ENCODE assay signal across 17 cellular contexts in the genomic region with DNA sequence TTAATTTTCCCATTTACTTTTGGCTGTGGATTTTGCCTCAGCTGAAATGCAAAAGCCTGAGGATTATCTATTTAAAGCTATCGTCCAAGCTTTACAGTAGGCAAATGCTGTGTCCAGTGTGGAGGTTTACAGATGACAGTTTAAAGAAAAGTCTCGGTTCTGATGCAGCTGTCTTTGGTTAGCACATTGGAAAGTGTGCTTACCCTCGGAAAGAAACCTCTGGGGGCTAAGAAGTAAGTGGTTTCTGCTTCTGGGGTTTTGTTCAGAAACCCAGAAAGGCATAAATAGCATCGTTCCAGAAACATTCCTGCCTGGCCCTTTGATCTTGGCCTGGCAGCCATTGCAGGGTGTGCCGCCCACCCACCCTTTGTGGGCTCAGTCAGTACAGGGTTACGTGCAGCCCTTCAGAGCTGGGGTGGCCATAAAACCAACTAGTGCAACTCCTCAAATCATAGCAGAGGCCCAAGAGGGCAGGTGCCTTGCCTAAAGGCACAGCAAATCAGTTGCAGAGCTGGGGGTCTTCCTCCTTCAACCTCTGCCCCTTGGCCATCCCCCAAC. TPM values are rescaled to one million over a fixed set of nuclear protein-coding genes. Genes with fewer than 3 reads are reported as not detected.
DNase-seq lines count a peak whose midpoint lies in the region; ATAC-seq lines count a peak whose summit lies in the region.
"Had no signal": no experiment of that assay in that cellular context is flagged by ENCODE, and none has a peak within 500 bp of the region (broad histone marks: within the 10 kb centered on the region; RNA-seq: fewer than 3 reads in every experiment).

No MANE protein-coding gene starts in this region.

- H3K27me3 ChIP-seq in BLaER1 treated with 17β-estradiol and CSF1 and Interleukin-3, amounts not matched to agents 10 nM and 100 nM, result no peaks in the 10 kb centered on the region

- H3K36me3 ChIP-seq in BLaER1 treated with 17β-estradiol and CSF1 and Interleukin-3, amounts not matched to agents 10 nM and 100 nM, result peaks cover 0 to 18% (median 0%) of the 10 kb centered on the region in 11 experiments; a peak in 5 of 22 replicates

- no peaks in the 10 kb centered on the region for H4K20me1 ChIP-seq in BLaER1 treated with 17β-estradiol and CSF1 and Interleukin-3, amounts not matched to agents 10 nM and 100 nM

- ATAC-seq in HG02870 (IDR thresholded peaks at IDR 0.05; ENCODE audit: unreplicated experiment) (no peak), T-helper 17 cell (no peak)
- ATAC-seq: A549 had no signal

- H3K4me2 ChIP-seq in BLaER1 treated with 17β-estradiol and CSF1 and Interleukin-3, amounts not matched to agents 10 nM and 100 nM, result peak overlapping the region; percentile 72 to 96 (median 85)
- H3K4me2 ChIP-seq: A549, SK-N-SH had no signal

- H3K9me3 ChIP-seq in BLaER1 treated with 17β-estradiol and CSF1 and Interleukin-3, amounts not matched to agents 10 nM and 100 nM (replicated peaks in 1 of 11), result peaks cover 17 to 26% (median 24%) of the 10 kb centered on the region in 11 experiments
- H3K9me3 ChIP-seq in T-helper 17 cell (ENCODE audit: control insufficient read depth, low read length, poor library complexity, severe bottlenecking), result no peaks in the 10 kb centered on the region
- H3K9me3 ChIP-seq: SK-N-SH had no signal

- peaks cover 62 to 77% (median 64%) of the 10 kb centered on the region in 10 experiments for H3K4me1 ChIP-seq in BLaER1 treated with 17β-estradiol and CSF1 and Interleukin-3, amounts not matched to agents 10 nM and 100 nM
- H3K4me1 ChIP-seq: A549 had no signal

- peaks cover 8% of the 10 kb centered on the region for H3K27me3 Mint-ChIP-seq in T-helper 17 cell

- H3K4me1 Mint-ChIP-seq in T-helper 17 cell, result no peaks in the 10 kb centered on the region

- H3K4me3 ChIP-seq in BLaER1 treated with 17β-estradiol and CSF1 and Interleukin-3, amounts not matched to agents 10 nM and 100 nM, result peak overlapping the region in 8 of 10 experiments; percentile 1 to 49 (median 16); a peak in 10 of 20 replicates
- H3K4me3 ChIP-seq in skeletal muscle cell (ENCODE audit: low read depth, low read length), result no peak overlapping the region
- H3K4me3 ChIP-seq: A549 had no signal

- peak overlapping the region; percentile 90 to 99 (median 96) for H3K27ac ChIP-seq in BLaER1 treated with 17β-estradiol and CSF1 and Interleukin-3, amounts not matched to agents 10 nM and 100 nM
- H3K27ac ChIP-seq: A549 had no signal

- no peaks in the 10 kb centered on the region for H3K36me3 Mint-ChIP-seq in T-helper 17 cell (ENCODE audit: low read depth)

- no peak overlapping the region for H3K4me3 Mint-ChIP-seq in T-helper 17 cell
- H3K4me3 Mint-ChIP-seq: HFFc6 had no signal

- H3K9ac ChIP-seq in BLaER1 treated with 17β-estradiol and CSF1 and Interleukin-3, amounts not matched to agents 10 nM and 100 nM, result peak overlapping the region; percentile 78 to 90 (median 85)
- H3K9ac ChIP-seq: SK-N-SH had no signal

- DNase-seq in LHCN-M2 (ENCODE audit: low read depth) (peak; percentile 88), fibroblast of the conjunctiva (ENCODE audit: low read depth) (peak; percentile 22), skeletal muscle cell (ENCODE audit: low read depth) (peak; percentile 22), SHP77 treated with DMSO at 0.1 percent for 48 hours (lab: John Stamatoyannopoulos, UW) (no peak), medulla oblongata (ENCODE audit: extremely low spot score) (no peak), T-helper 17 cell (no peak)
- DNase-seq: Calu3, DMS53, HFFc6, NCI-H1092, NCI-H146, NCI-H524, Right ventricle myocardium superior, SK-N-SH had no signal

- no peak overlapping the region for H3K27ac Mint-ChIP-seq in T-helper 17 cell
- H3K27ac Mint-ChIP-seq: HFFc6 had no signal

RNA-seq across cellular contexts. Expression of gene CHST15, which starts 49.0 kb away (rescaled TPM):
- total RNA-seq in LHCN-M2 (2014; rRNA removed) (27.1 and 40.2 TPM in 2 replicates), T-helper 17 cell (1 to 10 TPM in 1 of 2 donors, under 1 TPM in 1; 0.26 to 3.3 TPM)
- 16.3 TPM for polyA plus RNA-seq in LHCN-M2 (2012)

Comparison
In these comparisons a context has a peak if more than half of its experiments do, and no peak if none do; other contexts are left out.
1. DNase-seq: peak in LHCN-M2 (single experiment), fibroblast of the conjunctiva (single experiment) and skeletal muscle cell (single experiment); none in SHP77 treated with DMSO at 0.1 percent for 48 hours (single experiment), medulla oblongata (single experiment) and T-helper 17 cell (0 of 3).